ENCODE assay signal across 8 cellular contexts in genomic region chr12:32522322-32523221, GRCh38.
DNase-seq lines count a peak whose midpoint lies in the region; ATAC-seq and TF ChIP-seq lines count a peak whose summit lies in the region.

No MANE protein-coding gene starts in this region.

- TF ChIP-seq EP300 in suprapubic skin (IDR thresholded peaks at IDR 0.05) = no peak

- H3K36me3 Mint-ChIP-seq in glutamatergic neuron (ENCODE audit: unreplicated experiment) = no peaks in the 10 kb centered on the region

- peaks cover 3% of the 10 kb centered on the region for H3K27me3 Mint-ChIP-seq in glutamatergic neuron (ENCODE audit: unreplicated experiment)

- no peaks in the 10 kb centered on the region for H3K27me3 ChIP-seq in suprapubic skin

- H3K4me1 Mint-ChIP-seq in glutamatergic neuron (ENCODE audit: low read depth, unreplicated experiment) = peaks cover 25% of the 10 kb centered on the region

- H3K9me3 Mint-ChIP-seq in glutamatergic neuron (ENCODE audit: unreplicated experiment) = peaks cover 5% of the 10 kb centered on the region

- peaks cover 25% of the 10 kb centered on the region for H3K4me1 ChIP-seq in suprapubic skin

- TF ChIP-seq CTCF in glutamatergic neuron (IDR thresholded peaks at IDR 0.05; ENCODE audit: partially characterized antibody, unreplicated experiment) (no peak), suprapubic skin (IDR thresholded peaks at IDR 0.05) (no peak)

- DNase-seq in KBM-7 (peak; percentile 72), glutamatergic neuron (no peak), suprapubic skin (ENCODE audit: low spot score in 2 of 2) (no peak), NCI-H2081 (lab: John Stamatoyannopoulos, UW) (no peak), foreskin melanocyte (no peak)
- no peak for DNase-seq in activated naive CD4-positive, alpha-beta T cell treated with anti-CD3 and anti-CD28 coated beads, Interleukin-2, amount 50 U/mL, for 16 hours
- no peak for DNase-seq in activated CD8-positive, alpha-beta memory T cell treated with anti-CD3 and anti-CD28 coated beads, Interleukin-2, amount 50 U/mL, for 48 hours

- H3K27ac ChIP-seq in suprapubic skin = peak overlapping the region; percentile 70

- 46% methylated on average over 5 of the region's 5 CpGs for WGBS in suprapubic skin

- no peak overlapping the region for H3K4me3 ChIP-seq in suprapubic skin

- H3K27ac Mint-ChIP-seq in glutamatergic neuron (ENCODE audit: unreplicated experiment) = peak overlapping the region; percentile 41

- ATAC-seq in GM21528 (IDR thresholded peaks at IDR 0.05; ENCODE audit: low FRiP score, unreplicated experiment) = peak; percentile 79

- no peaks in the 10 kb centered on the region for H3K36me3 ChIP-seq in suprapubic skin

- no peak for TF ChIP-seq POLR2A in suprapubic skin (IDR thresholded peaks at IDR 0.05)

- in situ Hi-C loops in KBM-7 (cut with MboI; ENCODE audit: low pct_unique_long_range_greater_than_20kb, low sequenced_read_pairs) = no loop called here

- H3K4me3 Mint-ChIP-seq in glutamatergic neuron (ENCODE audit: unreplicated experiment) = peak overlapping the region; percentile 30

- no peaks in the 10 kb centered on the region for H3K9me3 ChIP-seq in suprapubic skin
